In the genomic region with DNA sequence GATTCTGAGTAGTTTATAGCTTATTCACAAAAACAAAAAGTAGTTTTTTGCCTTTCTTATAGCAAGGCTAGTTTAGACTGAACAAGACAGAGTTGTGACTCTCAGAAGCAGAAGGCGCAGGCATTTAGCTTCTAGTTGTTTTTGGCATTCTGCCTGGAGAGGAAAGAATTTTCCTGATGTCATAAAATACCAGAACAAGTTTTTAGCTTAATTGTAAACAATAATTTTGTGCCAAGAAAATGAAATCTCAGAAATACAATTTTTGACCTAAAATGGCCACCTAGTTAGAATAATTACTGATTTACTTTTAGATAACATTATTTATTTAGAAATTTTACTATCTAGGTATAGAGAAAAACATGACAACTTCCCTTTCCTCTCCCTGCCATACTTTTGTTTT, we compare ENCODE assay signal across 8 cellular contexts. TPM values are rescaled to one million over a fixed set of nuclear protein-coding genes. Genes with fewer than 3 reads are reported as not detected.
DNase-seq lines count a peak whose midpoint lies in the region; ATAC-seq and TF ChIP-seq lines count a peak whose summit lies in the region.

No MANE protein-coding gene starts in this region.

- no peak for TF ChIP-seq CTCF in WI38 (IDR thresholded peaks at IDR 0.05; ENCODE audit: low read depth, low read length)
- no peak for TF ChIP-seq CTCF in osteoblast (IDR thresholded peaks at IDR 0.05; ENCODE audit: extremely low read depth, low read depth, low read length)
- TF ChIP-seq CTCF in omental fat pad (IDR thresholded peaks at IDR 0.05), result no peak

- no peaks in the 10 kb centered on the region for H3K27me3 ChIP-seq in osteoblast (ENCODE audit: insufficient read depth, low read length)

- H3K36me3 ChIP-seq in osteoblast (ENCODE audit: insufficient read depth, low read length), result peaks cover 7% of the 10 kb centered on the region

- no peaks in the 10 kb centered on the region for H3K9me3 ChIP-seq in osteoblast (ENCODE audit: low read depth, low read length)

- H3K4me2 ChIP-seq in osteoblast (ENCODE audit: insufficient read depth, low read length), result peak overlapping the region; percentile 95

- H3K27ac ChIP-seq in osteoblast (ENCODE audit: low read depth, low read length), result peak overlapping the region; percentile 97

- H3K79me2 ChIP-seq in osteoblast (ENCODE audit: insufficient read depth, low read length), result peaks cover 67% of the 10 kb centered on the region

- ATAC-seq in omental fat pad (ENCODE audit: low FRiP score), result no peak

- in situ Hi-C loops in Caki2 (cut with HindIII; ENCODE audit: low pct_unique_long_range_greater_than_20kb, low sequenced_read_pairs), result no loop called here

- H3K4me3 ChIP-seq in WI38 (ENCODE audit: low read depth, low read length), result peak overlapping the region; percentile 74
- peak overlapping the region; percentile 86 for H3K4me3 ChIP-seq in osteoblast (ENCODE audit: insufficient read depth, low read length)

- H3K4me1 ChIP-seq in osteoblast (ENCODE audit: insufficient read depth, low read length), result peaks cover 25% of the 10 kb centered on the region

- peak; percentile 55 for DNase-seq in Caki2 (ENCODE audit: low read depth)
- peak; percentile 32 for DNase-seq in KG1 (lab: John Stamatoyannopoulos, UW)
- peak; percentile 88 for DNase-seq in fibroblast of the conjunctiva (ENCODE audit: low read depth)
- no peak for DNase-seq in osteoblast (ENCODE audit: insufficient read length, low spot score, missing footprints)
- no peak for DNase-seq in omental fat pad (ENCODE audit: low spot score)
- no peak for DNase-seq in activated gamma-delta T cell treated with Interleukin-2 at 50 U/mL for 16 hours
- DNase-seq in NCI-H345 treated with DMSO at 0.1 percent for 48 hours (lab: John Stamatoyannopoulos, UW; ENCODE audit: unreplicated experiment), result no peak

- H2AFZ ChIP-seq in osteoblast (ENCODE audit: low read length), result no peak overlapping the region

- H4K20me1 ChIP-seq in osteoblast (ENCODE audit: insufficient read depth, low read length), result peaks cover 37% of the 10 kb centered on the region

RNA-seq across cellular contexts. Expression of a gene that starts 1.0 kb away (rescaled TPM):
- 22.5 and 26.2 TPM in 2 replicates for total RNA-seq in Caki2 (2014; rRNA removed; shearing (Covaris generic); ENCODE audit: low replicate concordance)
- 36.5 and 46.7 TPM in 2 replicates for total RNA-seq in osteoblast
- total RNA-seq in omental fat pad, result 10 to 100 TPM; 32.1 to 50.4 (median 41.0) TPM

RNA-seq across cellular contexts. Expression of a gene that starts 26.9 kb away (rescaled TPM):
- total RNA-seq in Caki2 (2014; rRNA removed; shearing (Covaris generic); ENCODE audit: low replicate concordance), result 149 and 152 TPM in 2 replicates
- total RNA-seq in osteoblast (86.9 and 91.6 TPM in 2 replicates), omental fat pad (100 to 1,000 TPM in 2 of 4 donors, 10 to 100 TPM in 2; 70.2 to 152 (median 94.4) TPM)

RNA-seq across cellular contexts. Expression of a gene that starts 40.0 kb away (rescaled TPM):
- not detected in 2 replicates for total RNA-seq in Caki2 (2014; rRNA removed; shearing (Covaris generic); ENCODE audit: low replicate concordance)
- total RNA-seq in osteoblast (0.29 and 0.36 TPM in 2 replicates), omental fat pad (10 to 100 TPM in 1 of 4 donors, 1 to 10 TPM in 3; 1.4 to 15.9 (median 3.1) TPM)

Comparison
In these comparisons a context has a peak if more than half of its experiments do, and no peak if none do; other contexts are left out.
1. DNase-seq: peak in Caki2 (single experiment), KG1 (single experiment) and fibroblast of the conjunctiva (single experiment); none in osteoblast (single experiment), omental fat pad (single experiment), activated gamma-delta T cell treated with Interleukin-2 at 50 U/mL for 16 hours (single experiment) and NCI-H345 treated with DMSO at 0.1 percent for 48 hours (single experiment).